Comparison of ENCODE assay signal across 17 cellular contexts in genomic region chr1:202045699-202046098, GRCh38.
A peak's percentile ranks its signal among the peaks of the same experiment; 100 is the strongest.
DNase-seq lines count a peak whose midpoint lies in the region; ATAC-seq and TF ChIP-seq lines count a peak whose summit lies in the region.
"Had no signal": no experiment of that assay in that cellular context is flagged by ENCODE, and none has a peak within 500 bp of the region (broad histone marks: within the 10 kb centered on the region; RNA-seq: fewer than 3 reads in every experiment).

No MANE protein-coding gene starts in this region.

- TF ChIP-seq CTCF in WERI-Rb-1 (IDR thresholded peaks at IDR 0.05; ENCODE audit: low read depth, low read length): no peak

- H3K36me3 ChIP-seq in mucosa of rectum (ENCODE audit: control insufficient read depth in 2 of 2, insufficient read depth in 2 of 2, low read length in 2 of 2) (no peaks in the 10 kb centered on the region), WERI-Rb-1 (no peaks in the 10 kb centered on the region)
- H3K36me3 ChIP-seq: spleen had no signal

- no peaks in the 10 kb centered on the region for H3K27me3 ChIP-seq in mucosa of rectum (ENCODE audit: control insufficient read depth in 2 of 2, insufficient read depth in 2 of 2, low read length in 2 of 2)
- no peaks in the 10 kb centered on the region for H3K27me3 ChIP-seq in WERI-Rb-1 (ENCODE audit: insufficient read depth, low read depth, severe bottlenecking)
- H3K27me3 ChIP-seq: dorsolateral prefrontal cortex had no signal

- DNase-seq in COLO668 (lab: John Stamatoyannopoulos, UW; ENCODE audit: unreplicated experiment): peak; percentile 68
- DNase-seq in NCI-H187 (lab: John Stamatoyannopoulos, UW): peak; percentile 83 to 88
- DNase-seq in NCI-H774 (lab: John Stamatoyannopoulos, UW): peak; percentile 21
- no peak for DNase-seq in NCI-H82 (lab: John Stamatoyannopoulos, UW)
- no peak for DNase-seq in SHP77 (lab: John Stamatoyannopoulos, UW)
- no peak for DNase-seq in WERI-Rb-1
- DNase-seq: activated CD4-positive, CD25-positive, alpha-beta regulatory T cell treated with anti-CD3 and anti-CD28 coated beads, Interleukin-2, amount 50 U/mL, for 72 hours; activated CD8-positive, alpha-beta memory T cell treated with anti-CD3 and anti-CD28 coated beads, Interleukin-2, amount 50 U/mL, for 4 hours; activated naive CD4-positive, alpha-beta T cell treated with Interleukin-2 at 50 U/mL for 16 hours; dorsolateral prefrontal cortex; hypothalamus; SIG-M5; spleen; T-helper 2 cell had no signal

- peak overlapping the region; percentile 35 to 75 for H3K9ac ChIP-seq in mucosa of rectum (ENCODE audit: low read depth in 1 of 2, low read length in 2 of 2)
- H3K9ac ChIP-seq: parathyroid adenoma had no signal

- no peak for ATAC-seq in GM19035 (IDR thresholded peaks at IDR 0.05; ENCODE audit: unreplicated experiment)

- no peak overlapping the region for H3K4me3 ChIP-seq in mucosa of rectum (ENCODE audit: low read length in 2 of 2)
- H3K4me3 ChIP-seq in WERI-Rb-1 (ENCODE audit: low read depth, low read length): no peak overlapping the region
- H3K4me3 ChIP-seq: dorsolateral prefrontal cortex, spleen had no signal

- H3K27ac ChIP-seq in mucosa of rectum (ENCODE audit: low read depth in 2 of 2, low read length in 2 of 2) (peak overlapping the region; percentile 97), WERI-Rb-1 (no peak overlapping the region)
- H3K27ac ChIP-seq: dorsolateral prefrontal cortex, parathyroid adenoma, spleen had no signal

- H3K4me1 ChIP-seq in mucosa of rectum (ENCODE audit: control insufficient read depth in 2 of 2, insufficient read depth in 2 of 2, low read length in 2 of 2): peaks cover 46 to 57% of the 10 kb centered on the region in 2 donors
- H3K4me1 ChIP-seq: parathyroid adenoma, spleen had no signal

- H3K9me3 ChIP-seq in mucosa of rectum (ENCODE audit: control insufficient read depth in 2 of 2, low read length in 2 of 2) (no peaks in the 10 kb centered on the region), WERI-Rb-1 (ENCODE audit: severe bottlenecking) (peaks cover 3% of the 10 kb centered on the region)
- H3K9me3 ChIP-seq: spleen had no signal

Comparison
In these comparisons a context has a peak if more than half of its experiments do, and no peak if none do; other contexts are left out.
1. DNase-seq: peak in COLO668 (single experiment), NCI-H187 (2 of 2) and NCI-H774 (single experiment); none in NCI-H82 (single experiment), SHP77 (0 of 2) and WERI-Rb-1 (single experiment).